ENCODE assay signal across 22 cellular contexts in the genomic region with DNA sequence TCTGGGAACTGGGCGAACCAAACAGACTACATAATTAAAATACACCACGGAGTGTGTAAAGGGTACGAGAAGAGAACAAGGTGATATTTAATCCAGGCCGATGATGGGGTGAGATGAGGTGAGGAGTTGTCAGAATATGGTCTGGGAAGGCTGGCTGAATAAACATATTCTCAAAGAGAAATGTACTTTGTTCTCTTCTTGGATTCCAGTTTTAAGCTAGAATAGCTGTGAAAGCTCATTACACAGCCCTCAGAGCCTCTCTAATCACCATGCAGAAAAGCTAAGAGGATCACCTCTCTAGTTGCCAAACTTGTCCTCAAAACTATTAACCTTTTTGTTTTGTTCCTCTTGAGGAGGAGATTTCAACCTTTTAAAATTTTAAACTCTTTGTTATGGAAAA.
"Had no signal": no experiment of that assay in that cellular context is flagged by ENCODE, and none has a peak within 500 bp of the region (broad histone marks: within the 10 kb centered on the region; RNA-seq: fewer than 3 reads in every experiment).

No MANE protein-coding gene starts in this region.

- H3K27me3 Mint-ChIP-seq: activated CD8-positive, alpha-beta T cell treated with anti-CD3 and anti-CD28 coated beads for 36 hours; activated naive CD8-positive, alpha-beta T cell had no signal

- H3K27me3 ChIP-seq: brain microvascular endothelial cell, cardiac muscle cell had no signal

- H3K27ac ChIP-seq: brain microvascular endothelial cell, cardiac muscle cell, VCaP had no signal

- H3K4me3 ChIP-seq: cardiac muscle cell had no signal

- H3K27ac Mint-ChIP-seq: activated CD8-positive, alpha-beta T cell treated with anti-CD3 and anti-CD28 coated beads for 36 hours; activated naive CD8-positive, alpha-beta T cell; activated T-helper 1 cell treated with anti-CD3 and anti-CD28 coated beads, Interleukin-12 subunit alpha, Interleukin-12 subunit beta, Interleukin-2, Interleukin-4 antibody, amounts not matched to agents 30 ng/mL and 10 ng/mL and 1 ng/mL, durations not matched to agents 14 hours and 24 hours and 36 hours had no signal

- H3K36me3 ChIP-seq: brain microvascular endothelial cell, cardiac muscle cell had no signal

- ATAC-seq: activated CD4-positive, CD25-positive, alpha-beta regulatory T cell treated with anti-CD3 and anti-CD28 coated beads, Interleukin-2, amount 50 U/mL, for 24 hours; activated CD8-positive, alpha-beta T cell treated with anti-CD3 and anti-CD28 coated beads for 36 hours had no signal

- H3K4me3 Mint-ChIP-seq: activated CD8-positive, alpha-beta T cell treated with anti-CD3 and anti-CD28 coated beads for 36 hours; activated naive CD8-positive, alpha-beta T cell; activated T-helper 1 cell treated with anti-CD3 and anti-CD28 coated beads, Interleukin-12 subunit alpha, Interleukin-12 subunit beta, Interleukin-2, Interleukin-4 antibody, amounts not matched to agents 30 ng/mL and 10 ng/mL and 1 ng/mL, durations not matched to agents 14 hours and 24 hours and 36 hours had no signal

- DNase-seq: activated CD4-positive, alpha-beta T cell treated with anti-CD3 and anti-CD28 coated beads for 4 hours; activated CD8-positive, alpha-beta memory T cell treated with anti-CD3 and anti-CD28 coated beads, Interleukin-2, amount 50 U/mL, for 4 hours; activated CD8-positive, alpha-beta T cell treated with anti-CD3 and anti-CD28 coated beads for 36 hours; activated effector memory CD4-positive, alpha-beta T cell treated with Interleukin-2 at 50 U/mL for 16 hours; activated naive CD4-positive, alpha-beta T cell; amygdala; brain microvascular endothelial cell; MM.1S; NCI-H1105; NCI-H1436; NCI-H1694 treated with DMSO at 0.1 percent for 48 hours; NCI-H2081; NCI-H510A treated with DMSO at 0.1 percent for 48 hours; NCI-H69; SIG-M5; T-helper 2 cell; T1000 had no signal
